In the genomic region with DNA sequence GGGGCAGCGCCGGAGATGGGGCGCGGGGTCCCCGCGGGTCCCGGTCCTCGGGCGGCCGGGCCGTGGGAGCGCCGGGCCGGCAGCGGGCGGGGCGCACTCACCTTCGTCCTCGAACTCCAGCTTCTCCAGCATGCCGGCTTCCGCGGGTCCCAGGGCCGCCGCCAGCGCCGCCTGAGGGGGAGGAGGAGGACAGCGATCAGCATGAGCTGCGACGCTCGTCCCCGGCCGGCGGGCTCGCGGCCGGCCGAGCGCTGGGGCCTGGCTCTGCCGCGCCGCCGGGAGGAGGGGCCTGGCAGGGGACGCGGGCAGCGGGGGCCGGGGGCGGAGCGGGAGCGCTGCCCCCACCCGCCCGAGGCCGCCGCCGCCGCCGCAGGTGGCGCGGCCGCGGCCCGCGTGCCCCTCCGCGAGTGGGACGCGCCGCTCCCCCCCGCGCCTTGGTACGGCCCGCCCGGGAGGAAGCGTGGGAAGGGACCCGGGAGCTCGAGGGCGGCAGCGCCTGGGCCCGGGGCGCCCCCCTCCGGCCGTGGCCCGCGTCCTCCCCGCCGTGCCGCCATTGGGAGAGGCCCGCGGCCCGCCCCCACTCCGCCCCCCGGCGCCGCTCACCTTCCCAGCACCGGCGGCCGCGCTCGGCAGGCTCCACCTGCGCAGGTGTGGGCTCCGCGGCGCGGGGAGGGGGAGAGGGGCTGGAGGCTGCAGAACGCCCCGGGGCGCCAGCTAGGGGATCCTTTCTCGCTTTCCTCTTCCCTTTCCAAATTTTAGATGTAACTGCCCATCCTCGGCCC, we compare ENCODE assay signal across 8 cellular contexts.
DNase-seq lines count a peak whose midpoint lies in the region; ATAC-seq and TF ChIP-seq lines count a peak whose summit lies in the region.

No MANE protein-coding gene starts in this region.

- H2AK5ac ChIP-seq in IMR-90 (ENCODE audit: low read depth, low read length) = no peak overlapping the region
- H2AK5ac ChIP-seq in neuronal stem cell (ENCODE audit: low read depth, low read length) = no peak overlapping the region

- H3K9me3 ChIP-seq in IMR-90 (ENCODE audit: control insufficient read depth, insufficient read depth, low read length) = peaks cover 2% of the 10 kb centered on the region; the same call in 1 of the 2 replicates
- H3K9me3 ChIP-seq in RWPE2 (ENCODE audit: severe bottlenecking) = no peaks in the 10 kb centered on the region
- peaks cover 0 to 6% of the 10 kb centered on the region in 2 donors for H3K9me3 ChIP-seq in neuronal stem cell (replicated peaks in 1 of 2; ENCODE audit: control insufficient read depth in 2 of 2, insufficient read depth in 1 of 2, low read depth in 1 of 2, low read length in 2 of 2)

- TF ChIP-seq POLR2A in IMR-90 (IDR thresholded peaks at IDR 0.05; ENCODE audit: low read depth, low read length) = peak; percentile 34; the same call in 1 of the 2 replicates

- H4K5ac ChIP-seq in IMR-90 (ENCODE audit: low read depth, low read length) = no peak overlapping the region

- H3K23ac ChIP-seq in IMR-90 (ENCODE audit: low read depth, low read length) (no peak overlapping the region), neuronal stem cell (ENCODE audit: low read depth, low read length, poor library complexity) (peak overlapping the region; percentile 49)

- H3K9ac ChIP-seq in IMR-90 (ENCODE audit: low read depth, low read length) (peak overlapping the region; percentile 81; the same call in 1 of the 2 replicates), neuronal stem cell (ENCODE audit: low read depth, low read length, poor library complexity) (no peak overlapping the region)

- H3K79me1 ChIP-seq in IMR-90 (ENCODE audit: low read depth in 1 of 2, low read length in 2 of 2) = peaks cover 15 to 44% of the 10 kb centered on the region in 2 experiments
- H3K79me1 ChIP-seq in neuronal stem cell (ENCODE audit: low read depth, low read length) = no peaks in the 10 kb centered on the region

- H2BK15ac ChIP-seq in IMR-90 (ENCODE audit: low read depth, low read length) = no peak overlapping the region
- H2BK15ac ChIP-seq in neuronal stem cell (ENCODE audit: low read length) = no peak overlapping the region

- peak; percentile 69 for ATAC-seq in GM21529 (IDR thresholded peaks at IDR 0.05; ENCODE audit: unreplicated experiment)
- ATAC-seq in IMR-90 (ENCODE audit: low read depth) = peak; percentile 89
- peak; percentile 69 for ATAC-seq in RWPE2 (ENCODE audit: low read depth)
- peak; percentile 84 for ATAC-seq in foreskin keratinocyte

- peak; percentile 80 for DNase-seq in EH (ENCODE audit: low read depth)
- DNase-seq in IMR-90 = peak; percentile 64
- no peak for DNase-seq in RWPE2 (ENCODE audit: low spot score)
- DNase-seq in activated gamma-delta T cell treated with Interleukin-2 at 50 U/mL for 16 hours = peak; percentile 86
- peak in 1 of 2 donors; percentile 38 for DNase-seq in foreskin keratinocyte
- peak; percentile 68 for DNase-seq in neuronal stem cell (ENCODE audit: low spot score)
- DNase-seq in superior temporal gyrus (ENCODE audit: extremely low spot score) = peak; percentile 54

- CTCF ChIA-PET in IMR-90 (lab: Yijun Ruan, JAX) = interaction anchor here (0.5 to 2.6 kb wide), 17 partner anchors 9 to 185 kb away, joined by 3 to 10 read pairs (median 4); no protein-coding TSS in a partner anchor

- H3K4me2 ChIP-seq in IMR-90 (ENCODE audit: low read depth, low read length) (0 out of 2 replicates have a peak overlapping the region, but pooled peaks have one; percentile 5), neuronal stem cell (ENCODE audit: insufficient read depth, low read length, poor library complexity, severe bottlenecking) (peak overlapping the region; percentile 74)

- H3K4ac ChIP-seq in IMR-90 (ENCODE audit: low read depth, low read length) (no peak overlapping the region), neuronal stem cell (ENCODE audit: low read length) (no peak overlapping the region)

- in situ Hi-C loops in IMR-90 (cut with MboI; ENCODE audit: low sequenced_read_pairs) = no loop called here

- no peaks in the 10 kb centered on the region; the same call in 1 of the 2 replicates for H3K4me1 ChIP-seq in IMR-90 (ENCODE audit: control insufficient read depth, insufficient read depth, low read length)
- peaks cover 41% of the 10 kb centered on the region for H3K4me1 ChIP-seq in RWPE2 (ENCODE audit: insufficient read depth, poor library complexity, severe bottlenecking)
- peaks cover 3% of the 10 kb centered on the region for H3K4me1 ChIP-seq in foreskin keratinocyte
- peaks cover 3 to 6% of the 10 kb centered on the region in 2 donors for H3K4me1 ChIP-seq in neuronal stem cell (ENCODE audit: control insufficient read depth in 2 of 2, insufficient read depth in 1 of 2, low read depth in 1 of 2, low read length in 2 of 2)

- POLR2A ChIA-PET in IMR-90 (lab: Charles Lee; ENCODE audit: unreplicated experiment) = no interaction called here

- peak; percentile 62 for TF ChIP-seq CTCF in IMR-90 (conservative IDR thresholded peaks at IDR 0.05; ENCODE audit: low read depth, low read length)
- peak; percentile 81 for TF ChIP-seq CTCF in RWPE2 (IDR thresholded peaks at IDR 0.05; ENCODE audit: poor library complexity, severe bottlenecking)
- peak; percentile 71 for TF ChIP-seq CTCF in foreskin keratinocyte (conservative IDR thresholded peaks at IDR 0.05)

- H4K91ac ChIP-seq in IMR-90 (ENCODE audit: insufficient read depth, low read depth, low read length) (no peak overlapping the region), neuronal stem cell (ENCODE audit: low read depth, low read length, poor library complexity) (no peak overlapping the region)

- peak overlapping the region; percentile 79 for H2BK120ac ChIP-seq in IMR-90 (ENCODE audit: low read depth, low read length)
- H2BK120ac ChIP-seq in neuronal stem cell (ENCODE audit: low read depth, low read length) = peak overlapping the region; percentile 37

- peaks cover 4% of the 10 kb centered on the region; the same call in 1 of the 2 replicates for H3K9me1 ChIP-seq in IMR-90 (ENCODE audit: insufficient read depth, low read length)

- H3K18ac ChIP-seq in IMR-90 (ENCODE audit: low read depth, low read length) = no peak overlapping the region
- peak overlapping the region; percentile 94 for H3K18ac ChIP-seq in neuronal stem cell (ENCODE audit: low read length)

- TF ChIP-seq RAD21 in IMR-90 (IDR thresholded peaks at IDR 0.05; ENCODE audit: low read length) = peak; percentile 57

- dilution Hi-C loops in IMR-90 (cut with HindIII; ENCODE audit: low sequenced_read_pairs, unreplicated experiment) = no loop called here

- H2BK20ac ChIP-seq in IMR-90 (ENCODE audit: low read depth, low read length) = no peak overlapping the region

- no peak overlapping the region for H3K14ac ChIP-seq in IMR-90 (replicated peaks; ENCODE audit: low read depth, low read length)
- no peak overlapping the region for H3K14ac ChIP-seq in neuronal stem cell (ENCODE audit: low read length)

- H2BK5ac ChIP-seq in IMR-90 (ENCODE audit: low read depth, low read length, poor library complexity, severe bottlenecking) (peak overlapping the region; percentile 68), neuronal stem cell (ENCODE audit: low read length) (no peak overlapping the region)

- intact Hi-C loops in IMR-90 (cut with micrococcal nuclease) = loop anchor here (2.0 to 5.0 kb wide), 6 partner anchors 55 to 170 kb away; partner anchors contain the start of gene RHEB

- no peak overlapping the region for H2BK12ac ChIP-seq in neuronal stem cell (ENCODE audit: low read length)

- H3K27me3 ChIP-seq in IMR-90 (ENCODE audit: control insufficient read depth, insufficient read depth, low read length) (no peaks in the 10 kb centered on the region), RWPE2 (ENCODE audit: insufficient read depth, poor library complexity, severe bottlenecking) (no peaks in the 10 kb centered on the region), foreskin keratinocyte (no peaks in the 10 kb centered on the region), neuronal stem cell (ENCODE audit: control insufficient read depth in 3 of 3, insufficient read depth in 3 of 3, low read depth in 1 of 3, low read length in 3 of 3) (no peaks in the 10 kb centered on the region)

- WGBS in IMR-90 (ENCODE audit: extremely low coverage in 2 of 2, insufficient read length in 1 of 2), 2 experiments = 2% methylated on average over 20 of the region's 108 CpGs; no CpG with 5 or more reads in 1 of the 2 experiments
- no CpG with 5 or more reads among the region's 108 CpGs for WGBS in neuronal stem cell (ENCODE audit: extremely low coverage in 2 of 2, insufficient read length in 2 of 2, insufficient replicate concordance in 1 of 2), 2 donors

- no peaks in the 10 kb centered on the region for H3K36me3 ChIP-seq in IMR-90 (ENCODE audit: control insufficient read depth, insufficient read depth, low read length)
- H3K36me3 ChIP-seq in RWPE2 (ENCODE audit: low read depth) = peaks cover 31% of the 10 kb centered on the region
- H3K36me3 ChIP-seq in neuronal stem cell (replicated peaks in 1 of 2; ENCODE audit: control insufficient read depth in 2 of 2, insufficient read depth in 2 of 2, low read length in 2 of 2) = no peaks in the 10 kb centered on the region

- no TSS peak for BruUV-seq in IMR-90 (replicated peaks; lab: Mats Ljungman, UMichigan)

- peak overlapping the region; percentile 94 for H3K4me3 ChIP-seq in IMR-90 (ENCODE audit: insufficient read depth, low read depth, low read length)
- H3K4me3 ChIP-seq in RWPE2 (ENCODE audit: severe bottlenecking) = peak overlapping the region; percentile 98
- H3K4me3 ChIP-seq in neuronal stem cell (ENCODE audit: low read length in 2 of 2) = peak overlapping the region; percentile 67 to 92

- H3K56ac ChIP-seq in IMR-90 (ENCODE audit: extremely low read depth, insufficient read depth, low read length) = no peak overlapping the region

- H2AFZ ChIP-seq in IMR-90 (replicated peaks; ENCODE audit: low read length, poor library complexity) = peak overlapping the region; percentile 91
- peak overlapping the region; percentile 94 for H2AFZ ChIP-seq in neuronal stem cell (ENCODE audit: low read length)

- H4K20me1 ChIP-seq in IMR-90 (ENCODE audit: insufficient read depth, low read length) = peaks cover 4% of the 10 kb centered on the region; the same call in 1 of the 2 replicates

- H3K27ac ChIP-seq in IMR-90 (ENCODE audit: insufficient read depth, low read length) = peak overlapping the region; percentile 65; the same call in 1 of the 2 replicates
- peak overlapping the region; percentile 79 for H3K27ac ChIP-seq in RWPE2 (ENCODE audit: poor library complexity, severe bottlenecking)
- H3K27ac ChIP-seq in foreskin keratinocyte = no peak overlapping the region
- H3K27ac ChIP-seq in neuronal stem cell (replicated peaks; ENCODE audit: low read length) = peak overlapping the region; percentile 47

- H2AK9ac ChIP-seq in IMR-90 (replicated peaks; ENCODE audit: low read depth, low read length, poor library complexity) = peak overlapping the region; percentile 70

- H4K8ac ChIP-seq in IMR-90 (ENCODE audit: low read depth in 2 of 2, low read length in 2 of 2) = peak overlapping the region in 1 of 2 experiments; percentile 44; a peak in 1 of 4 replicates
- no peak overlapping the region for H4K8ac ChIP-seq in neuronal stem cell (ENCODE audit: low read depth, low read length)

TF ChIP-seq in IMR-90, 13 proteins besides CTCF, POLR2A, EP300 and RAD21 (continues in another document):
- TF ChIP-seq MAZ (IDR thresholded peaks at IDR 0.05; ENCODE audit: borderline replicate concordance, low read depth, low read length) = peak; percentile 85; the same call in 1 of the 2 replicates
- peak; percentile 41 for TF ChIP-seq SMC3 (IDR thresholded peaks at IDR 0.05; ENCODE audit: low read depth, low read length)
- TF ChIP-seq CHD1 (IDR thresholded peaks at IDR 0.05; ENCODE audit: low read depth, low read length) = peak; percentile 93; the same call in 1 of the 2 replicates
